Comparison of ENCODE assay signal across 24 cellular contexts in the genomic region with DNA sequence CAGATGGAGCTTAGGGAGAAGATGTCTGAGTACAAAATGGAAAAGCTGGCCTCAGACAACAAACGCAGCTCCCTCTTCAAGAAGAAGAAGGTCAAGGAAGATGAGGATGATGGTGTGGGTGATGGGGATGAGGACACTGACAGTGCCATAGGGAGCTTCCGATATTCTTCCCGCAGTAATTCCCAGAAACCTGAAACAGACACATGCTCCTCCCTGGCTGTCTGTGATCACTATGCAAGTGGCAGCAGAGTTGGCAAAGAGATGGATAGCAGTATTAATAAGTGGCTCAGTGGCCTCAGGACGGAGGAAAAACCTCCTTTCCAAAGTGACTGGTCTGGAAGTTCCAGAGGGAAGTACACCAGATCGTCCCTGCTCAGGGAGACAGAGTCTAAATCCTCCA. TPM values are rescaled to one million over a fixed set of nuclear protein-coding genes. Genes with fewer than 3 reads are reported as not detected.
DNase-seq lines count a peak whose midpoint lies in the region; ATAC-seq and TF ChIP-seq lines count a peak whose summit lies in the region.
"Had no signal": no experiment of that assay in that cellular context is flagged by ENCODE, and none has a peak within 500 bp of the region (broad histone marks: within the 10 kb centered on the region; RNA-seq: fewer than 3 reads in every experiment).

No MANE protein-coding gene starts in this region.

- TF ChIP-seq CTCF in Loucy (conservative IDR thresholded peaks at IDR 0.05; ENCODE audit: low read length) (no peak), esophagus muscularis mucosa (IDR thresholded peaks at IDR 0.05) (no peak), gastrocnemius medialis (IDR thresholded peaks at IDR 0.05 in 4 of 5, conservative IDR thresholded peaks at IDR 0.05 in 1 of 5) (no peak)

- H2AFZ ChIP-seq in Loucy (ENCODE audit: low read length) = no peak overlapping the region

- 93% methylated on average over 5 of the region's 5 CpGs for WGBS in esophagus muscularis mucosa

- H3K9me3 ChIP-seq in Loucy (ENCODE audit: insufficient read depth, low read depth, low read length) (no peaks in the 10 kb centered on the region), esophagus muscularis mucosa (no peaks in the 10 kb centered on the region), gastrocnemius medialis (no peaks in the 10 kb centered on the region)
- H3K9me3 ChIP-seq: A549, BE2C, BLaER1 had no signal

- H3K9me2 ChIP-seq in Loucy (replicated peaks; ENCODE audit: low read depth, low read length) = no peaks in the 10 kb centered on the region

- no peaks in the 10 kb centered on the region for H3K36me3 Mint-ChIP-seq in immature natural killer cell
- H3K36me3 Mint-ChIP-seq: CD14-positive monocyte; CD4-positive, alpha-beta memory T cell; CD4-positive, CD25-positive, alpha-beta regulatory T cell; CD8-positive, alpha-beta memory T cell had no signal

- no peak overlapping the region for H3K4me2 ChIP-seq in Loucy (ENCODE audit: low read depth, low read length, poor library complexity, severe bottlenecking)
- H3K4me2 ChIP-seq: A549, BLaER1 had no signal

- no peaks in the 10 kb centered on the region for H3K79me2 ChIP-seq in Loucy (ENCODE audit: insufficient read depth, low read length)

- H3K27ac Mint-ChIP-seq in immature natural killer cell = no peak overlapping the region

- H3K36me3 ChIP-seq in Loucy (ENCODE audit: insufficient read depth, low read length) (no peaks in the 10 kb centered on the region), esophagus muscularis mucosa (peaks cover 0 to 37% (median 0%) of the 10 kb centered on the region in 4 donors), gastrocnemius medialis (peaks cover 0 to 60% of the 10 kb centered on the region in 2 donors)
- H3K36me3 ChIP-seq: BE2C, BLaER1 had no signal

- H3K27me3 ChIP-seq in Loucy (ENCODE audit: insufficient read depth, low read length, poor library complexity, severe bottlenecking) = no peaks in the 10 kb centered on the region
- peaks cover 0 to 30% (median 0%) of the 10 kb centered on the region in 4 donors for H3K27me3 ChIP-seq in esophagus muscularis mucosa
- no peaks in the 10 kb centered on the region for H3K27me3 ChIP-seq in gastrocnemius medialis
- H3K27me3 ChIP-seq: BLaER1 had no signal

- peak; percentile 78 for DNase-seq in esophagus muscularis mucosa (ENCODE audit: extremely low spot score)
- DNase-seq in gastrocnemius medialis = no peak
- no peak for DNase-seq in immature natural killer cell
- DNase-seq: BE2C; CD4-positive, alpha-beta memory T cell; CD4-positive, CD25-positive, alpha-beta regulatory T cell; CD8-positive, alpha-beta memory T cell; COR-L47; DMS 273 treated with DMSO at 0.1 percent for 48 hours; DMS153; DMS53; DMS79; DND-41; EL; GDM1 had no signal

- ATAC-seq in gastrocnemius medialis = no peak
- no peak for ATAC-seq in GM21576 (IDR thresholded peaks at IDR 0.05; ENCODE audit: unreplicated experiment)
- ATAC-seq: A549, GM12878 had no signal

- H3K9me3 Mint-ChIP-seq in immature natural killer cell = no peaks in the 10 kb centered on the region
- H3K9me3 Mint-ChIP-seq: CD4-positive, CD25-positive, alpha-beta regulatory T cell; CD8-positive, alpha-beta memory T cell had no signal

- H3K9ac ChIP-seq in Loucy (ENCODE audit: low read depth, low read length, poor library complexity, severe bottlenecking) = peak overlapping the region; percentile 0
- H3K9ac ChIP-seq: BLaER1 had no signal

- intact Hi-C loops in esophagus muscularis mucosa (cut with DNase I) = no loop called here
- intact Hi-C loops in gastrocnemius medialis (cut with DNase I; ENCODE audit: low total_unique reads) = loop anchor here (2.0 kb wide), 1 partner anchor 61 kb away; no protein-coding TSS in a partner anchor

- peaks cover 5 to 12% (median 5%) of the 10 kb centered on the region in 3 donors for H3K27me3 Mint-ChIP-seq in immature natural killer cell (ENCODE audit: low read depth in 3 of 3)

- H3K4me1 Mint-ChIP-seq in immature natural killer cell = peaks cover 0 to 5% of the 10 kb centered on the region in 2 donors
- H3K4me1 Mint-ChIP-seq: CD14-positive monocyte; CD4-positive, alpha-beta memory T cell; CD8-positive, alpha-beta memory T cell had no signal

- in situ Hi-C loops in gastrocnemius medialis (cut with MboI; ENCODE audit: low sequenced_read_pairs in 4 of 4) = loop anchor here in 1 of 4 donors (10.0 kb wide), 1 partner anchor 63 kb away; no protein-coding TSS in a partner anchor

- TF ChIP-seq POLR2A in esophagus muscularis mucosa (IDR thresholded peaks at IDR 0.05; ENCODE audit: low read depth) (no peak), gastrocnemius medialis (IDR thresholded peaks at IDR 0.05) (no peak)

- H3K4me3 ChIP-seq in Loucy (ENCODE audit: low read length, poor library complexity, severe bottlenecking) = no peak overlapping the region
- H3K4me3 ChIP-seq in esophagus muscularis mucosa = no peak overlapping the region
- no peak overlapping the region for H3K4me3 ChIP-seq in gastrocnemius medialis
- H3K4me3 ChIP-seq: A549, BLaER1, GM12878 had no signal

- H3K27ac ChIP-seq in esophagus muscularis mucosa (replicated peaks in 1 of 4) (no peak overlapping the region), gastrocnemius medialis (peak overlapping the region in 3 of 4 donors; percentile 18 to 55 (median 52))
- H3K27ac ChIP-seq: 22Rv1, A549, BLaER1 had no signal

- no peak for TF ChIP-seq EP300 in esophagus muscularis mucosa (IDR thresholded peaks at IDR 0.05)

- no peak overlapping the region for H3K4me3 Mint-ChIP-seq in immature natural killer cell
- H3K4me3 Mint-ChIP-seq: CD14-positive monocyte; CD4-positive, alpha-beta memory T cell had no signal

- no peaks in the 10 kb centered on the region for H4K20me1 ChIP-seq in Loucy (ENCODE audit: insufficient read depth, low read length, poor library complexity, severe bottlenecking)
- H4K20me1 ChIP-seq: BLaER1 had no signal

- peaks cover 10% of the 10 kb centered on the region; the same call in 1 of the 2 replicates for H3F3A ChIP-seq in Loucy (ENCODE audit: low read depth)

- H3K4me1 ChIP-seq in Loucy (ENCODE audit: insufficient read depth, low read length, poor library complexity, severe bottlenecking) = peaks cover 41% of the 10 kb centered on the region
- no peaks in the 10 kb centered on the region for H3K4me1 ChIP-seq in esophagus muscularis mucosa
- peaks cover 5 to 20% of the 10 kb centered on the region in 2 donors for H3K4me1 ChIP-seq in gastrocnemius medialis
- H3K4me1 ChIP-seq: A549, BE2C had no signal

RNA-seq across cellular contexts. Expression of a gene that starts 33.8 kb away (rescaled TPM):
- total RNA-seq in esophagus muscularis mucosa (under 1 TPM in 2 of 4 donors, not detected in 2; 0.32 to 0.46 TPM), gastrocnemius medialis (100 to 1,000 TPM in 1 of 4 donors, 10 to 100 TPM in 3; 63.7 to 159 (median 89.1) TPM)
- polyA plus RNA-seq in immature natural killer cell = not detected
- total RNA-seq: A172; CD4-positive, alpha-beta memory T cell; CD4-positive, CD25-positive, alpha-beta regulatory T cell; CD8-positive, alpha-beta memory T cell; Daoy had no signal
- polyA plus RNA-seq: A549; CD14-positive monocyte; CD4-positive, alpha-beta memory T cell; CD4-positive, CD25-positive, alpha-beta regulatory T cell; CD8-positive, alpha-beta memory T cell had no signal

RNA-seq across cellular contexts. Expression of a gene that starts 37.5 kb away (rescaled TPM):
- under 1 TPM in 1 of 4 donors, not detected in 3; 0.57 TPM for total RNA-seq in esophagus muscularis mucosa
- 1 to 10 TPM in 1 of 4 donors, not detected in 3; 1.9 TPM for total RNA-seq in gastrocnemius medialis
- 10 to 100 TPM in 1 of 3 donors, 1 to 10 TPM in 2; 6.7 to 23.8 (median 7.7) TPM for polyA plus RNA-seq in immature natural killer cell
- total RNA-seq: A172, Daoy had no signal
- polyA plus RNA-seq: A549 had no signal

Comparison
In these comparisons a context has a peak if more than half of its experiments do, and no peak if none do; other contexts are left out.
1. H3K27ac ChIP-seq: peak in gastrocnemius medialis (3 of 4); none in esophagus muscularis mucosa (0 of 4).
2. RNA of a gene that starts 33.8 kb away (total RNA-seq): 63.7 to 159 TPM in gastrocnemius medialis; 0.32 to 0.46 TPM in esophagus muscularis mucosa; every median in the first group is over 10 times any median in the second.